ENCODE assay signal across 8 cellular contexts in the genomic region with DNA sequence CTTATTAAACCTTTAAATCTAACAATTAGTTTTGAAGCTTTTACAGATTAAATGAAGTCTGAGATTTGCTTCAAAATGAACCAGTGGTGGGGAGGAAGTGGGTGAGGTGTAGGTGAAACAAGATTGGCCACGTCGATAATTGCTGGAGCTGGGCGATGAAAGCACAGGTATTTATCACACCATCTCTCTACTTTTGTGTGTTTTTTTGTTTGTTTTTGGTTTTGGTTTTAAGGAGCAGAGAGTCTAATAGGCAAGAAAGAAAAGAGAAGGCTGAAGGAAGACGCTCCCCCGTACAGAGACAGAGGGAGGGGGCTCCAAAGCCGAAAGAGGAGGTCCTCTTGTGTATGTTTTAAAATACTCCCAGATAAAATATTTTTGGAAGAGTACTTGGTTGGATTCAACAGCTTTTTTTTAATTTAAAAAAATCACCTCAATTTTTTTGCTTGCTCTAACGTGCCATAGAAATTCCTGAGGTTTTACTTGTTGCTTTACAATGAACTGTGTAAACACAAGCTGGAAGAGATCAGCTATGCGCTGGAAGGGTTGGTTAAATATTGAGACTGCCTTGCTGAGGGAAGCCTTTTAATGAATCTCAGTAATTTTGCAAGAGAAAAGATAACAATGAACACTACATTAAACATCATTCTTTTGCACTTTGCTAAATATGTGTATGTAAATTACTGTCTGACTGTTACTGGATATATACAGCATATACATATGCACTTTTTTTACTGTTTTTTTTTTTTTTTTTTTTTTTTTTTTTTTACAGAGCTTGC. TPM values are rescaled to one million over a fixed set of nuclear protein-coding genes. Genes with fewer than 3 reads are reported as not detected.
DNase-seq lines count a peak whose midpoint lies in the region; ATAC-seq and TF ChIP-seq lines count a peak whose summit lies in the region.

No MANE protein-coding gene starts in this region.

- H3K9me3 ChIP-seq in T-helper 17 cell (ENCODE audit: control insufficient read depth, low read length, poor library complexity, severe bottlenecking) (no peaks in the 10 kb centered on the region), esophagus squamous epithelium (no peaks in the 10 kb centered on the region), upper lobe of right lung (no peaks in the 10 kb centered on the region), MG63 (no peaks in the 10 kb centered on the region)

- TF ChIP-seq POLR2A in esophagus squamous epithelium (IDR thresholded peaks at IDR 0.05), result no peak

- intact Hi-C loops in esophagus squamous epithelium (cut with DNase I) (no loop called here), upper lobe of right lung (cut with DNase I) (no loop called here)

- H3K27ac Mint-ChIP-seq in T-helper 17 cell, result peak overlapping the region; percentile 99

- H3K4me3 ChIP-seq in esophagus squamous epithelium, result no peak overlapping the region
- H3K4me3 ChIP-seq in upper lobe of right lung, result no peak overlapping the region
- no peak overlapping the region for H3K4me3 ChIP-seq in MG63

- 21 to 31% methylated on average over 8 of the region's 8 CpGs for WGBS in esophagus squamous epithelium, 2 donors

- peaks cover 34% of the 10 kb centered on the region for H3K4me1 Mint-ChIP-seq in T-helper 17 cell

- H3K36me3 Mint-ChIP-seq in T-helper 17 cell (ENCODE audit: low read depth), result peaks cover 3% of the 10 kb centered on the region

- H3K36me3 ChIP-seq in esophagus squamous epithelium (no peaks in the 10 kb centered on the region), upper lobe of right lung (no peaks in the 10 kb centered on the region), MG63 (no peaks in the 10 kb centered on the region)

- H3K27ac ChIP-seq in esophagus squamous epithelium (peak overlapping the region in 3 of 4 donors; percentile 31 to 59 (median 31)), upper lobe of right lung (no peak overlapping the region)

- TF ChIP-seq CTCF in esophagus squamous epithelium (IDR thresholded peaks at IDR 0.05), result no peak
- no peak for TF ChIP-seq CTCF in upper lobe of right lung (IDR thresholded peaks at IDR 0.05)

- H3K27me3 ChIP-seq in esophagus squamous epithelium, result no peaks in the 10 kb centered on the region
- H3K27me3 ChIP-seq in upper lobe of right lung, result no peaks in the 10 kb centered on the region
- H3K27me3 ChIP-seq in MG63, result no peaks in the 10 kb centered on the region

- H3K4me1 ChIP-seq in esophagus squamous epithelium (peaks cover 4 to 35% (median 15%) of the 10 kb centered on the region in 3 donors), upper lobe of right lung (peaks cover 7% of the 10 kb centered on the region)

- DNase-seq in stimulated activated CD4-positive, alpha-beta T cell treated with anti-CD3 and anti-CD28 coated beads, Interleukin-15, amount 100 ng/mL, for 24 hours, result peak; percentile 20
- no peak for DNase-seq in stimulated activated CD4-positive, alpha-beta T cell treated with anti-CD3 and anti-CD28 coated beads, Interleukin-12 subunit alpha, Interleukin-12 subunit beta, amount 100 ng/mL, for 4 hours
- DNase-seq in T-helper 17 cell, result peak in 1 of 3 donors; percentile 21
- no peak for DNase-seq in esophagus squamous epithelium (lab: John Stamatoyannopoulos, UW)
- DNase-seq in upper lobe of right lung, result no peak
- no peak for DNase-seq in mucosa of gallbladder (ENCODE audit: low spot score)
- no peak for DNase-seq in MG63

- ATAC-seq in T-helper 17 cell (peak; percentile 96), upper lobe of right lung (peak; percentile 65), HG03342 (IDR thresholded peaks at IDR 0.05; ENCODE audit: unreplicated experiment) (no peak)

- H3K4me3 Mint-ChIP-seq in T-helper 17 cell, result peak overlapping the region; percentile 89

- H3K27me3 Mint-ChIP-seq in T-helper 17 cell, result no peaks in the 10 kb centered on the region

RNA-seq across cellular contexts. Expression of gene LGALS8, which starts 6.7 kb away (rescaled TPM):
- total RNA-seq in T-helper 17 cell (100 to 1,000 TPM; 161 to 173 TPM), esophagus squamous epithelium (10 to 100 TPM; 45.2 to 70.6 (median 52.4) TPM), upper lobe of right lung (81.7 TPM), mucosa of gallbladder (62.2 TPM)
- 22.8 and 27.4 TPM in 2 replicates for total RNA-seq in MG63 (2014; rRNA removed; shearing (Covaris generic); ENCODE audit: low replicate concordance)
